Comparison of ENCODE assay signal across 13 cellular contexts in the genomic region with DNA sequence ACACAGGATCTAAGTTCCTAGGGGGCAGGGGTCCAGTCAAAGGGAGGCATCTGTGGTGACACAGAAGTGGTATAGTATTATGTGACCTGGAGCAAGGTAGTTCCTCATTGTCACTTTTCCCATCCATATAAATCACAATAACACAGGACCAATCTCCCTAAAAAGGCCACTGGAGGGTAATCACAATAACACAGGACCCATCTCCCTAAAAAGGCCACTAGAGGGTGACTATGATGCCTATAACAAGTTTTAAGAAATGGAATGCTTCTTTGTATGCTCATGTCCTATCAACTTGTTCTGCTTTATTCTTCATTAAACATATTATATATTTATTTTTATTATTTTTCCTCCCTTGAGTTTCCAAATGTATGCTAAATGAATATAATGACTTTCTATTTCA.
DNase-seq lines count a peak whose midpoint lies in the region; ATAC-seq and TF ChIP-seq lines count a peak whose summit lies in the region.
"Had no signal": no experiment of that assay in that cellular context is flagged by ENCODE, and none has a peak within 500 bp of the region (broad histone marks: within the 10 kb centered on the region; RNA-seq: fewer than 3 reads in every experiment).

No MANE protein-coding gene starts in this region.

- no peak overlapping the region for H3K4me2 ChIP-seq in mesenchymal stem cell (ENCODE audit: low read length, poor library complexity, severe bottlenecking)

- no peak overlapping the region for H3K18ac ChIP-seq in mesenchymal stem cell (ENCODE audit: low read depth in 1 of 2, low read length in 2 of 2)

- H3K4me3 ChIP-seq in mesenchymal stem cell (ENCODE audit: insufficient read depth in 1 of 2, low read depth in 1 of 2, low read length in 2 of 2) (no peak overlapping the region), MG63 (no peak overlapping the region), suprapubic skin (no peak overlapping the region)

- no peak overlapping the region for H4K8ac ChIP-seq in mesenchymal stem cell (ENCODE audit: low read length)

- H3K14ac ChIP-seq in mesenchymal stem cell (ENCODE audit: low read length in 2 of 2): no peak overlapping the region

- no peaks in the 10 kb centered on the region for H3K9me3 ChIP-seq in mesenchymal stem cell (ENCODE audit: control insufficient read depth, low read length)
- H3K9me3 ChIP-seq in MG63: no peaks in the 10 kb centered on the region
- H3K9me3 ChIP-seq in suprapubic skin: no peaks in the 10 kb centered on the region

- H3K27me3 ChIP-seq in mesenchymal stem cell (ENCODE audit: control insufficient read depth in 1 of 2, insufficient read depth in 1 of 2, low read length in 2 of 2): peaks cover 0 to 7% of the 10 kb centered on the region in 2 experiments
- no peaks in the 10 kb centered on the region for H3K27me3 ChIP-seq in MG63
- H3K27me3 ChIP-seq in suprapubic skin: no peaks in the 10 kb centered on the region

- no peak overlapping the region for H2BK120ac ChIP-seq in mesenchymal stem cell (ENCODE audit: low read depth, low read length)

- H3K36me3 ChIP-seq in mesenchymal stem cell (ENCODE audit: control insufficient read depth in 1 of 2, insufficient read depth in 2 of 2, low read depth in 1 of 2, low read length in 2 of 2) (no peaks in the 10 kb centered on the region), MG63 (no peaks in the 10 kb centered on the region), suprapubic skin (no peaks in the 10 kb centered on the region)

- TF ChIP-seq POLR2A in suprapubic skin (IDR thresholded peaks at IDR 0.05): no peak

- no peak overlapping the region for H3K4ac ChIP-seq in mesenchymal stem cell (ENCODE audit: low read depth in 1 of 2, low read length in 2 of 2)

- H2BK15ac ChIP-seq in mesenchymal stem cell (ENCODE audit: low read depth, poor library complexity, severe bottlenecking): no peak overlapping the region

- no peak overlapping the region for H2BK5ac ChIP-seq in mesenchymal stem cell (ENCODE audit: low read depth, low read length, poor library complexity, severe bottlenecking)

- H3K79me1 ChIP-seq in mesenchymal stem cell (replicated peaks; ENCODE audit: low read length, poor library complexity, severe bottlenecking): no peaks in the 10 kb centered on the region

- H3K4me3 Mint-ChIP-seq in activated CD8-positive, alpha-beta memory T cell treated with anti-CD3 and anti-CD28 coated beads, Interleukin-2, amount 10 ng/mL, durations not matched to agents 7 days and 5 days: no peak overlapping the region
- H3K4me3 Mint-ChIP-seq: activated naive CD4-positive, alpha-beta T cell treated with anti-CD3 and anti-CD28 coated beads, Interleukin-2, amount 50 U/mL, for 24 hours had no signal

- no peak overlapping the region for H3K23ac ChIP-seq in mesenchymal stem cell (ENCODE audit: low read length in 2 of 2)

- H3K9me3 Mint-ChIP-seq in activated CD8-positive, alpha-beta memory T cell treated with anti-CD3 and anti-CD28 coated beads, Interleukin-2, amount 10 ng/mL, durations not matched to agents 7 days and 5 days (ENCODE audit: low read depth): peaks cover 2% of the 10 kb centered on the region
- H3K9me3 Mint-ChIP-seq: activated naive CD4-positive, alpha-beta T cell treated with anti-CD3 and anti-CD28 coated beads, Interleukin-2, amount 50 U/mL, for 24 hours had no signal

- H2AK5ac ChIP-seq in mesenchymal stem cell (ENCODE audit: low read length, severe bottlenecking): no peak overlapping the region

- no peaks in the 10 kb centered on the region for H3K27me3 Mint-ChIP-seq in activated CD8-positive, alpha-beta memory T cell treated with anti-CD3 and anti-CD28 coated beads, Interleukin-2, amount 10 ng/mL, durations not matched to agents 7 days and 5 days
- H3K27me3 Mint-ChIP-seq: activated naive CD4-positive, alpha-beta T cell treated with anti-CD3 and anti-CD28 coated beads, Interleukin-2, amount 50 U/mL, for 24 hours had no signal

- no peak for TF ChIP-seq EP300 in suprapubic skin (IDR thresholded peaks at IDR 0.05)

- no peak for ATAC-seq in activated CD8-positive, alpha-beta memory T cell treated with anti-CD3 and anti-CD28 coated beads, Interleukin-2, amount 10 ng/mL, durations not matched to agents 7 days and 5 days

- H3K4me1 ChIP-seq in mesenchymal stem cell (ENCODE audit: control insufficient read depth, insufficient read depth, low read depth, low read length) (no peaks in the 10 kb centered on the region), suprapubic skin (no peaks in the 10 kb centered on the region)

- no peak overlapping the region for H4K91ac ChIP-seq in mesenchymal stem cell (ENCODE audit: low read length)

- DNase-seq in DMS 273 (lab: John Stamatoyannopoulos, UW; ENCODE audit: unreplicated experiment) (peak; percentile 38), HT-29 (ENCODE audit: low spot score) (peak; percentile 12), SW480 (ENCODE audit: low spot score) (peak; percentile 37), mesenchymal stem cell (peak; percentile 5), MG63 (no peak), suprapubic skin (ENCODE audit: low spot score in 2 of 2) (no peak), occipital lobe (lab: John Stamatoyannopoulos, UW) (no peak)
- DNase-seq in activated CD8-positive, alpha-beta memory T cell treated with anti-CD3 and anti-CD28 coated beads, Interleukin-2, amount 10 ng/mL, durations not matched to agents 7 days and 5 days: no peak
- DNase-seq: HCEC 1CT; head of caudate nucleus; SHP77 treated with DMSO at 0.1 percent for 48 hours; stimulated activated naive CD4-positive, alpha-beta T cell had no signal

- no peaks in the 10 kb centered on the region for H3K4me1 Mint-ChIP-seq in activated CD8-positive, alpha-beta memory T cell treated with anti-CD3 and anti-CD28 coated beads, Interleukin-2, amount 10 ng/mL, durations not matched to agents 7 days and 5 days
- H3K4me1 Mint-ChIP-seq: activated naive CD4-positive, alpha-beta T cell treated with anti-CD3 and anti-CD28 coated beads, Interleukin-2, amount 50 U/mL, for 24 hours had no signal

- H3K9ac ChIP-seq in mesenchymal stem cell (ENCODE audit: low read length): no peak overlapping the region

- no peak overlapping the region for H3K27ac ChIP-seq in mesenchymal stem cell (ENCODE audit: low read length, poor library complexity, severe bottlenecking)
- no peak overlapping the region for H3K27ac ChIP-seq in suprapubic skin

- H2BK12ac ChIP-seq in mesenchymal stem cell (ENCODE audit: low read length in 2 of 2): no peak overlapping the region

- no peak overlapping the region for H2AFZ ChIP-seq in mesenchymal stem cell (ENCODE audit: low read depth, low read length)

- CTCF ChIA-PET in activated CD8-positive, alpha-beta memory T cell treated with anti-CD3 and anti-CD28 coated beads, Interleukin-2, amount 10 ng/mL, durations not matched to agents 7 days and 5 days (lab: Charles Lee): no interaction called here

- no peaks in the 10 kb centered on the region for H3K36me3 Mint-ChIP-seq in activated CD8-positive, alpha-beta memory T cell treated with anti-CD3 and anti-CD28 coated beads, Interleukin-2, amount 10 ng/mL, durations not matched to agents 7 days and 5 days
- H3K36me3 Mint-ChIP-seq: activated naive CD4-positive, alpha-beta T cell treated with anti-CD3 and anti-CD28 coated beads, Interleukin-2, amount 50 U/mL, for 24 hours had no signal

- H3K27ac Mint-ChIP-seq in activated CD8-positive, alpha-beta memory T cell treated with anti-CD3 and anti-CD28 coated beads, Interleukin-2, amount 10 ng/mL, durations not matched to agents 7 days and 5 days: no peak overlapping the region
- H3K27ac Mint-ChIP-seq: activated naive CD4-positive, alpha-beta T cell treated with anti-CD3 and anti-CD28 coated beads, Interleukin-2, amount 50 U/mL, for 24 hours had no signal

- TF ChIP-seq CTCF in suprapubic skin (IDR thresholded peaks at IDR 0.05): no peak

Comparison
In these comparisons a context has a peak if more than half of its experiments do, and no peak if none do; other contexts are left out.
1. DNase-seq: peak in DMS 273 (single experiment), HT-29 (single experiment), SW480 (single experiment) and mesenchymal stem cell (single experiment); none in MG63 (single experiment), suprapubic skin (0 of 2), occipital lobe (single experiment) and activated CD8-positive, alpha-beta memory T cell treated with anti-CD3 and anti-CD28 coated beads, Interleukin-2, amount 10 ng/mL, durations not matched to agents 7 days and 5 days (single experiment).